ENCODE assay signal across 9 cellular contexts in the genomic region with DNA sequence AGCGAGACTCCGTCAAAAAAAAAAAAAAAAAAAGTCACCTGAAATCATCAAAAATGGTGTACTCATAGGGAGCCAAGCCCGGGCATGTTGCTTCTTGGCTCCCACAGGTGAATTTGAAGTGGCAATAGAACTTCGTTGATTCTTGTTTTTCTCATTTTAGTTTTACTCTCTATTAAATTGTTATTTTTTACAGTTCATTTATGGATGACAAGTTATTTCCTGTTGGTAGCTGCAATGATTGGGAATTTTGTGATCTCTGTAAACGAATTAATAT. TPM values are rescaled to one million over a fixed set of nuclear protein-coding genes. Genes with fewer than 3 reads are reported as not detected.
DNase-seq lines count a peak whose midpoint lies in the region; ATAC-seq and TF ChIP-seq lines count a peak whose summit lies in the region.
"Had no signal": no experiment of that assay in that cellular context is flagged by ENCODE, and none has a peak within 500 bp of the region (broad histone marks: within the 10 kb centered on the region; RNA-seq: fewer than 3 reads in every experiment).

No MANE protein-coding gene starts in this region.

- H3K36me3 Mint-ChIP-seq in T-cell, result peaks cover 16% of the 10 kb centered on the region

- no peak overlapping the region for H2AFZ ChIP-seq in SK-N-SH (ENCODE audit: low read depth)
- peak overlapping the region; percentile 92 for H2AFZ ChIP-seq in smooth muscle cell (ENCODE audit: low read depth)

- POLR2A ChIA-PET in SK-N-SH (lab: Yijun Ruan, JAX) (interaction anchor here (1.2 kb wide), 1 partner anchor 179 kb away, joined by 4 read pairs; a partner anchor contains a TSS), T-cell (lab: Charles Lee) (interaction anchor here in 1 of 2 donors (1.2 kb wide), 1 partner anchor 10 kb away, joined by 3 read pairs; no protein-coding TSS in a partner anchor)

- H3K4me2 ChIP-seq in SK-N-SH (peak overlapping the region; percentile 69), smooth muscle cell (peak overlapping the region; percentile 93)

- H3K4me1 Mint-ChIP-seq in T-cell, result peaks cover 57 to 61% (median 59%) of the 10 kb centered on the region in 3 donors

- peak overlapping the region; percentile 59; the same call in 1 of the 2 replicates for H3K9ac ChIP-seq in SK-N-SH
- H3K9ac ChIP-seq in smooth muscle cell (ENCODE audit: low read depth), result peak overlapping the region; percentile 15

- no peaks in the 10 kb centered on the region for H3K9me2 ChIP-seq in SK-N-SH

- H3K9me3 Mint-ChIP-seq in T-cell, result no peaks in the 10 kb centered on the region

- H3K9me3 ChIP-seq in SK-N-SH, result no peaks in the 10 kb centered on the region
- H3K9me3 ChIP-seq in smooth muscle cell (replicated peaks; ENCODE audit: low read depth), result no peaks in the 10 kb centered on the region

- TF ChIP-seq CTCF in SK-N-SH (IDR thresholded peaks at IDR 0.05) (no peak), fibroblast of villous mesenchyme (IDR thresholded peaks at IDR 0.05; ENCODE audit: insufficient read depth, low read depth, low read length) (no peak), smooth muscle cell (IDR thresholded peaks at IDR 0.05; ENCODE audit: borderline replicate concordance, insufficient read depth, poor library complexity, severe bottlenecking) (no peak)

- H3K27ac Mint-ChIP-seq in T-cell, result no peak overlapping the region

- CTCF ChIA-PET in SK-N-SH (lab: Yijun Ruan, JAX) (interaction anchor here (1.0 to 6.8 kb wide), 13 partner anchors 10 to 293 kb away, joined by 3 to 108 read pairs (median 4); a partner anchor contains a TSS), T-cell (lab: Charles Lee) (interaction anchor here in 1 of 2 donors (0.7 to 3.9 kb wide), 4 partner anchors 179 to 292 kb away, joined by 3 to 89 read pairs (median 5); no protein-coding TSS in a partner anchor)

- H3K79me2 ChIP-seq in SK-N-SH (ENCODE audit: insufficient read depth) (peaks cover 48% of the 10 kb centered on the region), smooth muscle cell (ENCODE audit: low read depth) (peaks cover 24% of the 10 kb centered on the region)

- H3F3A ChIP-seq in SK-N-SH (replicated peaks; ENCODE audit: insufficient read depth) (peaks cover 8% of the 10 kb centered on the region), smooth muscle cell (ENCODE audit: low read depth) (peaks cover 9% of the 10 kb centered on the region)

- no peak for TF ChIP-seq EP300 in SK-N-SH (IDR thresholded peaks at IDR 0.05; ENCODE audit: borderline replicate concordance in 1 of 2, low read depth in 1 of 2, low read length in 1 of 2)

- H3K27me3 Mint-ChIP-seq in T-cell, result no peaks in the 10 kb centered on the region

- H3K4me3 ChIP-seq in SK-N-SH (ENCODE audit: low read depth in 2 of 2, low read length in 1 of 2) (peak overlapping the region; percentile 84 to 99), fibroblast of villous mesenchyme (ENCODE audit: low read depth, low read length) (peak overlapping the region; percentile 76), smooth muscle cell (peak overlapping the region; percentile 84)

- H3K36me3 ChIP-seq in SK-N-SH (replicated peaks in 1 of 2; ENCODE audit: control insufficient read depth in 1 of 2, insufficient read depth in 2 of 2, low read length in 1 of 2) (peaks cover 2 to 15% of the 10 kb centered on the region in 2 experiments), smooth muscle cell (ENCODE audit: low read depth) (no peaks in the 10 kb centered on the region)

- DNase-seq in SK-N-SH (no peak), T-cell (no peak), fibroblast of villous mesenchyme (ENCODE audit: low read depth) (no peak), smooth muscle cell (lab: John Stamatoyannopoulos, UW; ENCODE audit: unreplicated experiment) (no peak), HuH-7 (ENCODE audit: low spot score) (no peak)
- no peak for DNase-seq in activated CD4-positive, alpha-beta T cell treated with anti-CD3 and anti-CD28 coated beads, Interleukin-2, amount 50 U/mL, for 4 hours
- DNase-seq: NCI-H1436 treated with DMSO at 0.1 percent for 48 hours had no signal

- H3K27ac ChIP-seq in SK-N-SH (ENCODE audit: low read depth in 2 of 2, low read length in 1 of 2), result peak overlapping the region; percentile 66 to 92; a peak in 3 of 4 replicates
- peak overlapping the region; percentile 18 for H3K27ac ChIP-seq in smooth muscle cell (ENCODE audit: low read depth)

- H3K4me3 Mint-ChIP-seq in T-cell, result peak overlapping the region; percentile 82 to 94 (median 91)

- WGBS in SK-N-SH (ENCODE audit: low lambda C conversion rate), result 72% methylated on average over 5 of the region's 5 CpGs
- 80% methylated on average over 5 of the region's 5 CpGs for WGBS in smooth muscle cell (ENCODE audit: low lambda C conversion rate)

- H3K27me3 ChIP-seq in SK-N-SH (ENCODE audit: insufficient read depth) (no peaks in the 10 kb centered on the region), smooth muscle cell (ENCODE audit: low read depth) (no peaks in the 10 kb centered on the region)

- ATAC-seq in SK-N-SH treated with all-trans-retinoic acid at 6 μM for 48 hours (no peak), T-cell (replicated peaks in 1 of 4) (no peak), HG03097 (IDR thresholded peaks at IDR 0.05; ENCODE audit: low FRiP score, unreplicated experiment) (no peak)

- TF ChIP-seq RAD21 in SK-N-SH (IDR thresholded peaks at IDR 0.05; ENCODE audit: low read length), result no peak

- H4K20me1 ChIP-seq in SK-N-SH (ENCODE audit: insufficient read depth) (no peaks in the 10 kb centered on the region), smooth muscle cell (ENCODE audit: low read depth) (peaks cover 16% of the 10 kb centered on the region)

- H3K4me1 ChIP-seq in SK-N-SH (ENCODE audit: control insufficient read depth in 1 of 2, insufficient read depth in 2 of 2, low read depth in 1 of 2, low read length in 1 of 2) (peaks cover 0 to 19% of the 10 kb centered on the region in 2 experiments; a peak in 3 of 4 replicates), smooth muscle cell (ENCODE audit: low read depth) (peaks cover 9% of the 10 kb centered on the region)

TF ChIP-seq in SK-N-SH, 30 proteins besides CTCF, POLR2A, EP300 and RAD21:
- no peak for TF ChIP-seq FOSL2 (IDR thresholded peaks at IDR 0.05; ENCODE audit: borderline replicate concordance, low read depth)
- TF ChIP-seq, protein P1, sequence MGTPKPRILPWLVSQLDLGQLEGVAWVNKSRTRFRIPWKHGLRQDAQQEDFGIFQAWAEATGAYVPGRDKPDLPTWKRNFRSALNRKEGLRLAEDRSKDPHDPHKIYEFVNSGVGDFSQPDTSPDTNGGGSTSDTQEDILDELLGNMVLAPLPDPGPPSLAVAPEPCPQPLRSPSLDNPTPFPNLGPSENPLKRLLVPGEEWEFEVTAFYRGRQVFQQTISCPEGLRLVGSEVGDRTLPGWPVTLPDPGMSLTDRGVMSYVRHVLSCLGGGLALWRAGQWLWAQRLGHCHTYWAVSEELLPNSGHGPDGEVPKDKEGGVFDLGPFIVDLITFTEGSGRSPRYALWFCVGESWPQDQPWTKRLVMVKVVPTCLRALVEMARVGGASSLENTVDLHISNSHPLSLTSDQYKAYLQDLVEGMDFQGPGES (IDR thresholded peaks at IDR 0.05; ENCODE audit: low read depth, low read length), result no peak
- TF ChIP-seq SMC3 (IDR thresholded peaks at IDR 0.05; ENCODE audit: low read depth, low read length), result no peak

TF ChIP-seq in SK-N-SH treated with all-trans-retinoic acid at 6 μM for 48 hours, 23 proteins besides CTCF, POLR2A, EP300 and RAD21 (continues in another document):
- TF ChIP-seq ZFP3 (CRISPR knock-in tag; IDR thresholded peaks at IDR 0.05) (no peak), ESRRG (CRISPR knock-in tag; IDR thresholded peaks at IDR 0.05) (no peak)
- TF ChIP-seq, protein P2, sequence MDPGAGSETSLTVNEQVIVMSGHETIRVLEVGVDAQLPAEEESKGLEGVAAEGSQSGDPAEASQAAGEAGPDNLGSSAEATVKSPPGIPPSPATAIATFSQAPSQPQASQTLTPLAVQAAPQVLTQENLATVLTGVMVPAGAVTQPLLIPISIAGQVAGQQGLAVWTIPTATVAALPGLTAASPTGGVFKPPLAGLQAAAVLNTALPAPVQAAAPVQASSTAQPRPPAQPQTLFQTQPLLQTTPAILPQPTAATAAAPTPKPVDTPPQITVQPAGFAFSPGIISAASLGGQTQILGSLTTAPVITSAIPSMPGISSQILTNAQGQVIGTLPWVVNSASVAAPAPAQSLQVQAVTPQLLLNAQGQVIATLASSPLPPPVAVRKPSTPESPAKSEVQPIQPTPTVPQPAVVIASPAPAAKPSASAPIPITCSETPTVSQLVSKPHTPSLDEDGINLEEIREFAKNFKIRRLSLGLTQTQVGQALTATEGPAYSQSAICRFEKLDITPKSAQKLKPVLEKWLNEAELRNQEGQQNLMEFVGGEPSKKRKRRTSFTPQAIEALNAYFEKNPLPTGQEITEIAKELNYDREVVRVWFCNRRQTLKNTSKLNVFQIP (CRISPR knock-in tag; IDR thresholded peaks at IDR 0.05; ENCODE audit: borderline replicate concordance, low read depth), result no peak

RNA-seq across cellular contexts. Expression of a gene that starts 1.3 kb away (rescaled TPM):
- polyA plus RNA-seq in SK-N-SH (2012; rRNA removed), result 72.1 and 121 TPM in 2 replicates
- 97.1 and 100 TPM in 2 replicates for polyA plus RNA-seq in SK-N-SH (2012; cell fraction: cytosol; rRNA removed)
- polyA plus RNA-seq in SK-N-SH (2012; cell fraction: nucleus; rRNA removed), result 35.7 and 73.9 TPM in 2 replicates
- 10 to 100 TPM; 24.9 to 30.6 (median 26.8) TPM for total RNA-seq in T-cell
- 62.5 and 105 TPM in 2 replicates for total RNA-seq in fibroblast of villous mesenchyme
- 67.4 and 72.6 TPM in 2 replicates for total RNA-seq in smooth muscle cell
- 48.2 and 78.0 TPM in 2 replicates for polyA plus RNA-seq in smooth muscle cell

RNA-seq across cellular contexts. Expression of a gene that starts 9.4 kb away (rescaled TPM):
- 13.9 and 19.4 TPM in 2 replicates for polyA plus RNA-seq in SK-N-SH (2012; rRNA removed)
- polyA plus RNA-seq in SK-N-SH (2012; cell fraction: cytosol; rRNA removed), result 20.5 and 22.4 TPM in 2 replicates
- polyA plus RNA-seq in SK-N-SH (2012; cell fraction: nucleus; rRNA removed), result 4.2 and 14.7 TPM in 2 replicates
- 10 to 100 TPM; 45.8 to 78.7 (median 47.5) TPM for total RNA-seq in T-cell
- total RNA-seq in fibroblast of villous mesenchyme, result 37.4 and 84.6 TPM in 2 replicates
- 78.2 and 82.5 TPM in 2 replicates for total RNA-seq in smooth muscle cell
- polyA plus RNA-seq in smooth muscle cell, result 34.4 and 38.2 TPM in 2 replicates
